15 cellular contexts compared by ENCODE assay signal in the genomic region with DNA sequence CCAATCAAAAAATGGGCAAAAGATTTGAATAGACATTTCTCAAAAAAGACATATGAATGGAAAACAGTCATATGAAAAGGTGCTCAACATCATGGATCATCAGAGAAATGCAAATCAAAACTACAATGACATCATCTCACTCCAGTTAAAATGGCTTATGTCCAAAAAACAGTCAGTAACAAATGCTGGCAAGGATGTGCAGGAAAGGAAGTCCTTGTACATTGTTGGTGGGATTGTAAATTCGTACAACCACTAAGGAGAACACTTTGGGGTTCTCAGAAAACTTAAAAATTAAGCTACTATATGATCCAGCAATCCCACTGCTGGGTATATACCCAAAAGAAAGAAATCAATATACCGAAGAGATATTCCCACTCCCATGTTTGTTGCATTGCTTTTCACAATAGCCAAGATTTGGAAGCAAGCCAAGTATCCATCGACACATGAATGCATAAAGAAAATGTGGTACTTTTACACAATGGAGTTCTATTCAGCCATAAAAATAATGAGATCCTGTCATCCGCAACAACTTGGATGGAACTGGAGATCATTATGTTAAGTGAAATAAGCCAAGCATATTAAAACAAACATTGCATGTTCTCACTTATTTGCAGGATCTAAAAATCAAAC. TPM values are rescaled to one million over a fixed set of nuclear protein-coding genes. Genes with fewer than 3 reads are reported as not detected.
A peak's percentile ranks its signal among the peaks of the same experiment; 100 is the strongest.
DNase-seq lines count a peak whose midpoint lies in the region; ATAC-seq, FAIRE-seq and TF ChIP-seq lines count a peak whose summit lies in the region.
"Had no signal": no experiment of that assay in that cellular context is flagged by ENCODE, and none has a peak within 500 bp of the region (broad histone marks: within the 10 kb centered on the region; RNA-seq: fewer than 3 reads in every experiment).

No MANE protein-coding gene starts in this region.

- H3K4me3 ChIP-seq in upper lobe of right lung (no peak overlapping the region), neuronal stem cell (ENCODE audit: low read length in 2 of 2) (no peak overlapping the region)
- H3K4me3 ChIP-seq: hepatocyte, lung, thyroid gland had no signal

- no peak overlapping the region for H2BK12ac ChIP-seq in neuronal stem cell (ENCODE audit: low read length)

- H3K79me1 ChIP-seq in neuronal stem cell (ENCODE audit: low read depth, low read length): no peaks in the 10 kb centered on the region

- no CpG with 5 or more reads among the region's 4 CpGs for WGBS in neuronal stem cell (ENCODE audit: extremely low coverage in 2 of 2, insufficient read length in 2 of 2, insufficient replicate concordance in 1 of 2), 2 donors

- H2BK5ac ChIP-seq in neuronal stem cell (ENCODE audit: low read length): no peak overlapping the region

- H2BK120ac ChIP-seq in neuronal stem cell (ENCODE audit: low read depth, low read length): no peak overlapping the region

- no peak overlapping the region for H3K23ac ChIP-seq in neuronal stem cell (ENCODE audit: low read depth, low read length, poor library complexity)

- H3K27me3 ChIP-seq in upper lobe of right lung: no peaks in the 10 kb centered on the region
- no peaks in the 10 kb centered on the region for H3K27me3 ChIP-seq in neuronal stem cell (ENCODE audit: control insufficient read depth in 3 of 3, insufficient read depth in 3 of 3, low read depth in 1 of 3, low read length in 3 of 3)
- H3K27me3 ChIP-seq: hepatocyte, thyroid gland had no signal

- H3K36me3 ChIP-seq in upper lobe of right lung (no peaks in the 10 kb centered on the region), neuronal stem cell (replicated peaks in 1 of 2; ENCODE audit: control insufficient read depth in 2 of 2, insufficient read depth in 2 of 2, low read length in 2 of 2) (no peaks in the 10 kb centered on the region)
- H3K36me3 ChIP-seq: thyroid gland had no signal

- H2BK15ac ChIP-seq in neuronal stem cell (ENCODE audit: low read length): no peak overlapping the region

- no peaks in the 10 kb centered on the region for H3K4me1 ChIP-seq in upper lobe of right lung
- H3K4me1 ChIP-seq in neuronal stem cell (ENCODE audit: control insufficient read depth in 2 of 2, insufficient read depth in 1 of 2, low read depth in 1 of 2, low read length in 2 of 2): no peaks in the 10 kb centered on the region
- H3K4me1 ChIP-seq: thyroid gland had no signal

- no peak overlapping the region for H4K8ac ChIP-seq in neuronal stem cell (ENCODE audit: low read depth, low read length)

- no peak overlapping the region for H2AK5ac ChIP-seq in neuronal stem cell (ENCODE audit: low read depth, low read length)

- no peak overlapping the region for H3K18ac ChIP-seq in neuronal stem cell (ENCODE audit: low read length)

- ATAC-seq in upper lobe of right lung: no peak
- ATAC-seq: activated CD4-positive, CD25-positive, alpha-beta regulatory T cell treated with anti-CD3 and anti-CD28 coated beads, Interleukin-2, amount 50 U/mL, for 24 hours had no signal

- no peaks in the 10 kb centered on the region for H3K9me3 ChIP-seq in upper lobe of right lung
- no peaks in the 10 kb centered on the region for H3K9me3 ChIP-seq in neuronal stem cell (replicated peaks in 1 of 2; ENCODE audit: control insufficient read depth in 2 of 2, insufficient read depth in 1 of 2, low read depth in 1 of 2, low read length in 2 of 2)
- H3K9me3 ChIP-seq: thyroid gland had no signal

- no peak for FAIRE-seq in frontal cortex (lab: Jason Lieb, UNC)

- no peak overlapping the region for H3K4ac ChIP-seq in neuronal stem cell (ENCODE audit: low read length)

- no peak overlapping the region for H4K91ac ChIP-seq in neuronal stem cell (ENCODE audit: low read depth, low read length, poor library complexity)

- H3K27ac ChIP-seq in upper lobe of right lung: no peak overlapping the region
- H3K27ac ChIP-seq in neuronal stem cell (replicated peaks; ENCODE audit: low read length): no peak overlapping the region
- H3K27ac ChIP-seq: hepatocyte, thyroid gland had no signal

- H3K9ac ChIP-seq in neuronal stem cell (ENCODE audit: low read depth, low read length, poor library complexity): no peak overlapping the region

- no peak overlapping the region for H3K14ac ChIP-seq in neuronal stem cell (ENCODE audit: low read length)

- no peak overlapping the region for H3K4me2 ChIP-seq in neuronal stem cell (ENCODE audit: insufficient read depth, low read length, poor library complexity, severe bottlenecking)
- H3K4me2 ChIP-seq: hepatocyte had no signal

- no peak overlapping the region for H2AFZ ChIP-seq in neuronal stem cell (ENCODE audit: low read length)
- H2AFZ ChIP-seq: hepatocyte had no signal

- intact Hi-C loops in upper lobe of right lung (cut with DNase I): no loop called here

- peak; percentile 25 for DNase-seq in DMS53 treated with DMSO at 0.1 percent for 48 hours (lab: John Stamatoyannopoulos, UW; ENCODE audit: unreplicated experiment)
- peak; percentile 54 to 94 (median 88) for DNase-seq in NCI-H1417 (lab: John Stamatoyannopoulos, UW)
- DNase-seq in NCI-H69 (lab: John Stamatoyannopoulos, UW): peak; percentile 92
- peak; percentile 15 for DNase-seq in globus pallidus (ENCODE audit: low spot score)
- no peak for DNase-seq in upper lobe of right lung
- DNase-seq in frontal cortex (ENCODE audit: low spot score in 2 of 2): no peak
- no peak for DNase-seq in HT-29 (ENCODE audit: low spot score)
- no peak for DNase-seq in neuronal stem cell (ENCODE audit: low spot score)
- DNase-seq: activated T-cell treated with anti-CD3 and anti-CD28 coated beads, Interleukin-2, amount 50 U/mL, for 24 hours; Kasumi-1; SW 1271; thyroid gland had no signal

- no peak for TF ChIP-seq CTCF in upper lobe of right lung (IDR thresholded peaks at IDR 0.05)

RNA-seq across cellular contexts. Expression of a gene that starts 17.9 kb away (rescaled TPM):
- total RNA-seq in upper lobe of right lung: 5.4 TPM
- total RNA-seq in frontal cortex: under 0.01 TPM
- 0.03 TPM in 1 of 2 replicates, not detected in the other for total RNA-seq in HT-29 (2014; rRNA removed; shearing (Covaris generic))
- not detected for polyA plus RNA-seq in neuronal stem cell (2013, experiment 1 of 2)
- polyA plus RNA-seq in neuronal stem cell (2013, experiment 2 of 2): not detected
- total RNA-seq: hepatocyte had no signal
- polyA plus RNA-seq: hepatocyte had no signal

RNA-seq across cellular contexts. Expression of a gene that starts 56.0 kb away (rescaled TPM):
- total RNA-seq in upper lobe of right lung (32.9 TPM), frontal cortex (0.82 TPM)
- 0.23 and 0.47 TPM in 2 replicates for total RNA-seq in HT-29 (2014; rRNA removed; shearing (Covaris generic))
- polyA plus RNA-seq in neuronal stem cell (2013, experiment 1 of 2): not detected
- polyA plus RNA-seq in neuronal stem cell (2013, experiment 2 of 2): not detected

Comparison
In these comparisons a context has a peak if more than half of its experiments do, and no peak if none do; other contexts are left out.
1. DNase-seq: peak in DMS53 treated with DMSO at 0.1 percent for 48 hours (single experiment), NCI-H1417 (3 of 3), NCI-H69 (single experiment) and globus pallidus (single experiment); none in upper lobe of right lung (single experiment), frontal cortex (0 of 2), HT-29 (single experiment) and neuronal stem cell (single experiment).
2. RNA of a gene that starts 56.0 kb away (total RNA-seq): 32.9 TPM in upper lobe of right lung (single experiment); 0.82 TPM in frontal cortex (single experiment) and 0.23 to 0.47 TPM in HT-29; every median in the first group is over 10 times any median in the second.